In the genomic region with DNA sequence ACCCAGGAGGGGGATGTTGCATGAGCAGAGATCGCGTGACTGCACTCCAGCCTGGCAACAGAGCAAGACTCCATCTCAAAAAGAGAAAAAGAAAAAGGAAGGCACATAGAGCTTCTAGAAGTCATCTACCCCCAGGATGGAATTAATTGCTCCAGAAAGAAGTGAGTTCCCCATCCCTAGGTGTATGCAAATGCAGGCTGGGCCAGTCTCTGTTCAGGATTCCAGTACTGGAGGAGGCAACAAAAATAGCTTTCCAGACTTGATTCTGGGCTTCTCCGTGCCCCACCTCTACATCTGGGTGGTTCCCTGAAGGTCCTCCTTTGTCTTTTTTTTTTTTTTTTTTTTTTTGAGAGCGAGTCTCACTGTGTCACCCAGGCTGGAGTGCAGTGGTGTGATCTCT, we compare ENCODE assay signal across 2 cellular contexts.
TF ChIP-seq lines count a peak whose summit lies in the region.

No MANE protein-coding gene starts in this region.

TF ChIP-seq in HCT116, 20 proteins besides CTCF, POLR2A, EP300 and RAD21:
- TF ChIP-seq EZH2 (IDR thresholded peaks at IDR 0.05) = no peak
- no peak for TF ChIP-seq MAX (IDR thresholded peaks at IDR 0.05)
- no peak for TF ChIP-seq YY1 (IDR thresholded peaks at IDR 0.05; ENCODE audit: extremely low read depth, insufficient replicate concordance, low read depth, low read length)
- no peak for TF ChIP-seq SP1 (IDR thresholded peaks at IDR 0.05; ENCODE audit: low read depth)
- TF ChIP-seq SRF (IDR thresholded peaks at IDR 0.05; ENCODE audit: low read depth) = no peak
- no peak for TF ChIP-seq SIN3A (IDR thresholded peaks at IDR 0.05; ENCODE audit: low read depth)
- TF ChIP-seq CBX3 (IDR thresholded peaks at IDR 0.05; ENCODE audit: low read depth) = no peak

TF ChIP-seq in WTC11, 78 proteins besides CTCF, POLR2A, EP300 and RAD21:
- TF ChIP-seq ERG (CRISPR knock-in tag; IDR thresholded peaks at IDR 0.05) = no peak
- no peak for TF ChIP-seq HMGXB4 (CRISPR knock-in tag; IDR thresholded peaks at IDR 0.05)
- TF ChIP-seq CREM (CRISPR knock-in tag; IDR thresholded peaks at IDR 0.05) = no peak
- no peak for TF ChIP-seq GTF2I (CRISPR knock-in tag; conservative IDR thresholded peaks at IDR 0.05)
- TF ChIP-seq CBFB (CRISPR knock-in tag; IDR thresholded peaks at IDR 0.05; ENCODE audit: low read depth) = no peak
- TF ChIP-seq, protein P1, sequence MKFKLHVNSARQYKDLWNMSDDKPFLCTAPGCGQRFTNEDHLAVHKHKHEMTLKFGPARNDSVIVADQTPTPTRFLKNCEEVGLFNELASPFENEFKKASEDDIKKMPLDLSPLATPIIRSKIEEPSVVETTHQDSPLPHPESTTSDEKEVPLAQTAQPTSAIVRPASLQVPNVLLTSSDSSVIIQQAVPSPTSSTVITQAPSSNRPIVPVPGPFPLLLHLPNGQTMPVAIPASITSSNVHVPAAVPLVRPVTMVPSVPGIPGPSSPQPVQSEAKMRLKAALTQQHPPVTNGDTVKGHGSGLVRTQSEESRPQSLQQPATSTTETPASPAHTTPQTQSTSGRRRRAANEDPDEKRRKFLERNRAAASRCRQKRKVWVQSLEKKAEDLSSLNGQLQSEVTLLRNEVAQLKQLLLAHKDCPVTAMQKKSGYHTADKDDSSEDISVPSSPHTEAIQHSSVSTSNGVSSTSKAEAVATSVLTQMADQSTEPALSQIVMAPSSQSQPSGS (CRISPR knock-in tag; IDR thresholded peaks at IDR 0.05; ENCODE audit: borderline replicate concordance, low read depth) = no peak
- TF ChIP-seq OVOL2 (CRISPR knock-in tag; IDR thresholded peaks at IDR 0.05; ENCODE audit: borderline replicate concordance) = no peak
- no peak for TF ChIP-seq ZNF423 (CRISPR knock-in tag; IDR thresholded peaks at IDR 0.05)
- TF ChIP-seq, protein P2, sequence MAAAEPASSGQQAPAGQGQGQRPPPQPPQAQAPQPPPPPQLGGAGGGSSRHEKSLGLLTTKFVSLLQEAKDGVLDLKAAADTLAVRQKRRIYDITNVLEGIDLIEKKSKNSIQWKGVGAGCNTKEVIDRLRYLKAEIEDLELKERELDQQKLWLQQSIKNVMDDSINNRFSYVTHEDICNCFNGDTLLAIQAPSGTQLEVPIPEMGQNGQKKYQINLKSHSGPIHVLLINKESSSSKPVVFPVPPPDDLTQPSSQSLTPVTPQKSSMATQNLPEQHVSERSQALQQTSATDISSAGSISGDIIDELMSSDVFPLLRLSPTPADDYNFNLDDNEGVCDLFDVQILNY (CRISPR knock-in tag; IDR thresholded peaks at IDR 0.05) = no peak
- TF ChIP-seq AFF4 (CRISPR knock-in tag; IDR thresholded peaks at IDR 0.05; ENCODE audit: borderline replicate concordance) = no peak
- TF ChIP-seq GABPB1 (CRISPR knock-in tag; IDR thresholded peaks at IDR 0.05) = no peak
- TF ChIP-seq PREB (CRISPR knock-in tag; IDR thresholded peaks at IDR 0.05; ENCODE audit: borderline replicate concordance) = no peak
- TF ChIP-seq ZNF532 (CRISPR knock-in tag; IDR thresholded peaks at IDR 0.05; ENCODE audit: borderline replicate concordance) = no peak
- TF ChIP-seq ZBTB43 (CRISPR knock-in tag; IDR thresholded peaks at IDR 0.05) = no peak
- no peak for TF ChIP-seq PRDM15 (CRISPR knock-in tag; IDR thresholded peaks at IDR 0.05)
- no peak for TF ChIP-seq NFE2L1 (CRISPR knock-in tag; IDR thresholded peaks at IDR 0.05)
- TF ChIP-seq FOXP1 (CRISPR knock-in tag; IDR thresholded peaks at IDR 0.05; ENCODE audit: borderline replicate concordance) = no peak
- TF ChIP-seq TCF7 (CRISPR knock-in tag; IDR thresholded peaks at IDR 0.05; ENCODE audit: low read depth) = no peak
- no peak for TF ChIP-seq PRRX2 (CRISPR knock-in tag; IDR thresholded peaks at IDR 0.05)
